Comparison of ENCODE assay signal across 1 cellular context in the genomic region with DNA sequence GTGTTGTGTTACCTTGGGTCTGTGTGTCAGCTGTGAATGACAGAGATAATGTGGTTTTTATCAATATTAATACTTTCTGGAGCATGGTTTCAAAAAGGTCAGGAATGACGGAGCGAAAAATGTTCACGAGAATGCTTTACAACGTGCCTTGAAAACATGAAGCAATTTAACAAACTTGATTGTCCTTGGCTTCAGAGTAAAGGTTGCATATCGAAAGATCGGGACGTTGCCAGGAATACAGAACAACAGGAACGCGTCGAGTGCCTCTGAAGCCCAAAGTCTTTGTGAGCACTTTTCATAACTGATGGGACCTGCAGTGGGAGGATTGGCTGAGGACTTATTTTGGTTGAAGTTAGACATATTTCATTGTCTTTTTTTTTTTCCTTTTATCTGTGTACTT.
TF ChIP-seq lines count a peak whose summit lies in the region.

No MANE protein-coding gene starts in this region.

TF ChIP-seq in WTC11, 78 proteins besides CTCF, POLR2A, EP300 and RAD21 (continued from another document):
- TF ChIP-seq, protein P1, sequence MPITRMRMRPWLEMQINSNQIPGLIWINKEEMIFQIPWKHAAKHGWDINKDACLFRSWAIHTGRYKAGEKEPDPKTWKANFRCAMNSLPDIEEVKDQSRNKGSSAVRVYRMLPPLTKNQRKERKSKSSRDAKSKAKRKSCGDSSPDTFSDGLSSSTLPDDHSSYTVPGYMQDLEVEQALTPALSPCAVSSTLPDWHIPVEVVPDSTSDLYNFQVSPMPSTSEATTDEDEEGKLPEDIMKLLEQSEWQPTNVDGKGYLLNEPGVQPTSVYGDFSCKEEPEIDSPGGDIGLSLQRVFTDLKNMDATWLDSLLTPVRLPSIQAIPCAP (CRISPR knock-in tag; IDR thresholded peaks at IDR 0.05), result no peak
- TF ChIP-seq GTF2I (CRISPR knock-in tag; conservative IDR thresholded peaks at IDR 0.05) (no peak), RELA (CRISPR knock-in tag; IDR thresholded peaks at IDR 0.05; ENCODE audit: borderline replicate concordance) (no peak), ZNF138 (CRISPR knock-in tag; conservative IDR thresholded peaks at IDR 0.05) (no peak), FOXJ3 (CRISPR knock-in tag; IDR thresholded peaks at IDR 0.05; ENCODE audit: borderline replicate concordance) (no peak), CREB1 (CRISPR knock-in tag; IDR thresholded peaks at IDR 0.05) (no peak), ESRRA (CRISPR knock-in tag; IDR thresholded peaks at IDR 0.05; ENCODE audit: borderline replicate concordance) (no peak)
- TF ChIP-seq, protein P2, sequence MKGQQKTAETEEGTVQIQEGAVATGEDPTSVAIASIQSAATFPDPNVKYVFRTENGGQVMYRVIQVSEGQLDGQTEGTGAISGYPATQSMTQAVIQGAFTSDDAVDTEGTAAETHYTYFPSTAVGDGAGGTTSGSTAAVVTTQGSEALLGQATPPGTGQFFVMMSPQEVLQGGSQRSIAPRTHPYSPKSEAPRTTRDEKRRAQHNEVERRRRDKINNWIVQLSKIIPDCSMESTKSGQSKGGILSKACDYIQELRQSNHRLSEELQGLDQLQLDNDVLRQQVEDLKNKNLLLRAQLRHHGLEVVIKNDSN (CRISPR knock-in tag; IDR thresholded peaks at IDR 0.05), result no peak
TF ChIP-seq in WTC11: peak in this region for 0.
